In the genomic region with DNA sequence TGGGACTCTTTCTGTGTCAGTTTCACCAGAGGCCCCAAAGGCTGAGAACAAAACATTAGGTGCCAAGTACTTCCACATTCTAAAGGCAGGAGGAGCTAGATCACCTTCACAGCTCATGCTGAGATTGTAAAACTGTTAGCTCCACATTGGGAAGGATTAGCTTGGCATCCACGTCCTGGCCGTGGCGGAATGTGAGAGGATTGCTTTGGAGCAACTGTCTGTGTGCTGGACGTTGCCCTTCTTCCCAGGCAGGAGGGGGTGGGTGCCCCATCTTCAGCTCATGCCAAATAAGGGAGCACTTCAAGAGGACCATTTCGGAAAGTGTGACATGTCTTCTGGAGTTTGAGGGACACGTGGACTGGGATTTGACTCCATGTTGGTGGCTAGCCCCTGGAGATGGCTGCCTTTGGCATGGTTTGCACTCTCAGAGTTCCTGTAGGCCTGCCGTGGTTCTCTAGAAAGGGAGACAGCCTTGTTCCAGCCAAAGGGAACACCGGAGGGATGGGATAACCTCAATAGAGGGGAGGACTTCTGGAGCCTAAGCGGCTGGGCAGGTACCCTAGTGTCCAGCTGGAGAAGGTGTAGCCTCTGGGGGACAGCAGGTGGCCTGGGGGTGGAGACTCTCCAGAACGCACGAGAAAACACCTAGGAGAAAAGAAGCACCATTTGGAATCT, we compare ENCODE assay signal across 8 cellular contexts. TPM values are rescaled to one million over a fixed set of nuclear protein-coding genes. Genes with fewer than 3 reads are reported as not detected.
DNase-seq lines count a peak whose midpoint lies in the region; ATAC-seq, FAIRE-seq and TF ChIP-seq lines count a peak whose summit lies in the region.

No MANE protein-coding gene starts in this region.

- H3K27ac Mint-ChIP-seq in nephron progenitor cell, result peak overlapping the region; percentile 95
- no peak overlapping the region for H3K27ac Mint-ChIP-seq in T-cell

- H3K27ac ChIP-seq in Karpas-422 (ENCODE audit: low read length), result no peak overlapping the region
- no peak overlapping the region for H3K27ac ChIP-seq in Peyer's patch

- H3K79me2 ChIP-seq in Karpas-422 (ENCODE audit: low read length), result no peaks in the 10 kb centered on the region

- H3K27me3 ChIP-seq in Karpas-422 (ENCODE audit: low read length) (no peaks in the 10 kb centered on the region), bronchial epithelial cell (ENCODE audit: control insufficient read depth, insufficient read depth, low read length) (no peaks in the 10 kb centered on the region), Peyer's patch (no peaks in the 10 kb centered on the region)

- no peaks in the 10 kb centered on the region for H4K20me1 ChIP-seq in Karpas-422 (ENCODE audit: insufficient read depth, low read depth, low read length)

- H2AFZ ChIP-seq in Karpas-422 (ENCODE audit: low read length), result no peak overlapping the region

- peaks cover 11% of the 10 kb centered on the region for H3K4me1 Mint-ChIP-seq in nephron progenitor cell
- no peaks in the 10 kb centered on the region for H3K4me1 Mint-ChIP-seq in T-cell

- H3K9ac ChIP-seq in Karpas-422 (ENCODE audit: low read length), result no peak overlapping the region

- no peak for FAIRE-seq in bronchial epithelial cell (lab: Jason Lieb, UNC)

- DNase-seq in GM04504 (ENCODE audit: low read depth) (peak; percentile 32), Karpas-422 (peak; percentile 69), bronchial epithelial cell (ENCODE audit: low read depth) (peak; percentile 33), nephron progenitor cell (peak; percentile 10), Peyer's patch (no peak), T-cell (no peak), GOT3 (lab: John Stamatoyannopoulos, UW) (no peak)

- H3K27me3 Mint-ChIP-seq in nephron progenitor cell (ENCODE audit: low read depth, poor library complexity) (peaks cover 5% of the 10 kb centered on the region), T-cell (no peaks in the 10 kb centered on the region)

- TF ChIP-seq CTCF in bronchial epithelial cell (IDR thresholded peaks at IDR 0.05; ENCODE audit: insufficient read depth, low read length, severe bottlenecking) (peak; percentile 50), nephron progenitor cell (IDR thresholded peaks at IDR 0.05) (no peak), Peyer's patch (IDR thresholded peaks at IDR 0.05) (peak in 3 of 6 experiments; percentile 21 to 28 (median 26))

- H3K9me3 Mint-ChIP-seq in nephron progenitor cell (no peaks in the 10 kb centered on the region), T-cell (no peaks in the 10 kb centered on the region)

- no peaks in the 10 kb centered on the region for H3K9me3 ChIP-seq in Karpas-422 (ENCODE audit: low read length)
- no peaks in the 10 kb centered on the region for H3K9me3 ChIP-seq in Peyer's patch

- CTCF ChIA-PET in T-cell (lab: Charles Lee), result interaction anchor here (0.5 to 0.7 kb wide), 3 partner anchors 114 to 359 kb away, joined by 3 read pairs; no protein-coding TSS in a partner anchor

- H3K4me3 Mint-ChIP-seq in nephron progenitor cell (no peak overlapping the region), T-cell (no peak overlapping the region)

- H3K4me1 ChIP-seq in Karpas-422 (ENCODE audit: low read length) (no peaks in the 10 kb centered on the region), Peyer's patch (no peaks in the 10 kb centered on the region)

- POLR2A ChIA-PET in T-cell (lab: Charles Lee), result interaction anchor here in 1 of 2 donors (0.7 kb wide), 1 partner anchor 42 kb away, joined by 4 read pairs; no protein-coding TSS in a partner anchor

- H3K36me3 Mint-ChIP-seq in nephron progenitor cell (ENCODE audit: low read depth) (no peaks in the 10 kb centered on the region), T-cell (no peaks in the 10 kb centered on the region)

- H3K36me3 ChIP-seq in Karpas-422 (ENCODE audit: insufficient read depth, low read length), result no peaks in the 10 kb centered on the region
- no peaks in the 10 kb centered on the region for H3K36me3 ChIP-seq in bronchial epithelial cell (ENCODE audit: control insufficient read depth, insufficient read depth, low read length)
- H3K36me3 ChIP-seq in Peyer's patch, result no peaks in the 10 kb centered on the region

- H3K4me3 ChIP-seq in Karpas-422 (ENCODE audit: low read length) (no peak overlapping the region), bronchial epithelial cell (ENCODE audit: low read depth, low read length) (no peak overlapping the region), Peyer's patch (no peak overlapping the region)

- no peak overlapping the region for H3K4me2 ChIP-seq in Karpas-422 (ENCODE audit: low read depth, low read length, poor library complexity, severe bottlenecking)

- no peaks in the 10 kb centered on the region for H3K9me2 ChIP-seq in Karpas-422 (replicated peaks; ENCODE audit: insufficient read depth, low read length)

- no peak for TF ChIP-seq POLR2A in Peyer's patch (IDR thresholded peaks at IDR 0.05)

- ATAC-seq in T-cell (replicated peaks in 1 of 4), result no peak
- no peak for ATAC-seq in GM21515 (IDR thresholded peaks at IDR 0.05; ENCODE audit: unreplicated experiment)

RNA-seq across cellular contexts. Expression of a gene that starts 19.9 kb away (rescaled TPM):
- total RNA-seq in Karpas-422 (2014; rRNA removed; shearing (Covaris generic); ENCODE audit: low replicate concordance), result 18.0 and 24.7 TPM in 2 replicates
- total RNA-seq in bronchial epithelial cell (1.6 and 7.0 TPM in 2 replicates), Peyer's patch (10 to 100 TPM in 1 of 4 donors, 1 to 10 TPM in 2, not detected in 1; 4.4 to 12.1 (median 5.4) TPM), T-cell (1 to 10 TPM; 3.1 to 9.8 (median 8.5) TPM)

RNA-seq across cellular contexts. Expression of a gene that starts 38.5 kb away (rescaled TPM):
- total RNA-seq in Karpas-422 (2014; rRNA removed; shearing (Covaris generic); ENCODE audit: low replicate concordance), result 66.2 and 82.0 TPM in 2 replicates
- total RNA-seq in bronchial epithelial cell (52.7 and 71.9 TPM in 2 replicates), Peyer's patch (100 to 1,000 TPM in 1 of 4 donors, 10 to 100 TPM in 3; 57.6 to 182 (median 74.4) TPM), T-cell (100 to 1,000 TPM; 131 to 169 (median 142) TPM)

Comparison
In these comparisons a context has a peak if more than half of its experiments do, and no peak if none do; other contexts are left out.
1. DNase-seq: peak in GM04504 (single experiment), Karpas-422 (single experiment), bronchial epithelial cell (single experiment) and nephron progenitor cell (single experiment); none in Peyer's patch (0 of 3), T-cell (0 of 34) and GOT3 (single experiment).